Comparison of ENCODE assay signal across 8 cellular contexts in the genomic region with DNA sequence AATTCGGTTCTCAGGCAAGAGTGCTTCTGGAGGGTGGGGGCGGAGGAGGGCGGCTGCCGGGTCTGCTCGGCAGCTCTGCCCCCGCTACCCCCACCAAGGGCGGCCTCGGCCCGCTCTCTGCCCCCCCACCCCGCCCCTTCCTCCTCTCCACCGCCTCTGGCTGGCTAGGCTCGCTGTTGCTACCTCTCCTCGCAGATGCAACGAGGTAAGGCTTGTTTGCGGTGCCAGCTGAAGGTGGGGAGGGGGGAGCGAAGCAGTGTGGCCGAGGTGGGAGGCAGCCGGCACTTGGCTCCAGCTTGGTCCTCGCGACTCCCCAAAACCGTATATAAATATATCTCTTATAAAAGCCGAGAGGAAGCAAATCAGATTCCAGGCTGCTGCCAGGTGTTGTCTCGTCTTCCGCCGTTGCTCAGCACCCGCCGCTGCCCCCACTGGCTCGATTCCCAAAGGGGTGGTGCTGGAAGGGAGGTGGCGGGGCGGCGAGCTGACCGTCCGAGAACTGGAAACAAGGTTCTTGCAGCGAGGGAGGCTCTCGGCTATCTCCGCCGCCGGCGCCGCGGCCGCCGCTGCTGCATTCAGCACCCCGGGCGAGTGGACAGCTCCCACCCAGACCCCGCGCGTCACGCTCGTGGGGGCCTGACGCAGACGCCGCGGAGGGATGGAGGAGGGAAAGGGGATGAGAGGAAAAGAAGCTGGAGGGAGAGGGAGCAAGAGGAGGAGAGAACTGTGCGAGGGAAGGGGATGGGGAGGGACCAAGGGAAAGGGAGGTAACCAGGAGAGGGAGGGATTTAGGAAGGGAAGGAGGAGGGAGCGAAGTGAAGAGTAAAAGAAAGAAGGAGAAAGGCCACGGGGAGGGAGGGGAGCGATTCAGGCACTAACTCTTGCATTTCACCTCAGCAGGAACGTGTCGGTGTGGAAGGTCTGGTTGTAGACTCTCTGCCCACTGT. TPM values are rescaled to one million over a fixed set of nuclear protein-coding genes. Genes with fewer than 3 reads are reported as not detected.
A peak's percentile ranks its signal among the peaks of the same experiment; 100 is the strongest.
DNase-seq lines count a peak whose midpoint lies in the region; ATAC-seq, FAIRE-seq and TF ChIP-seq lines count a peak whose summit lies in the region.

A gene with protein sequence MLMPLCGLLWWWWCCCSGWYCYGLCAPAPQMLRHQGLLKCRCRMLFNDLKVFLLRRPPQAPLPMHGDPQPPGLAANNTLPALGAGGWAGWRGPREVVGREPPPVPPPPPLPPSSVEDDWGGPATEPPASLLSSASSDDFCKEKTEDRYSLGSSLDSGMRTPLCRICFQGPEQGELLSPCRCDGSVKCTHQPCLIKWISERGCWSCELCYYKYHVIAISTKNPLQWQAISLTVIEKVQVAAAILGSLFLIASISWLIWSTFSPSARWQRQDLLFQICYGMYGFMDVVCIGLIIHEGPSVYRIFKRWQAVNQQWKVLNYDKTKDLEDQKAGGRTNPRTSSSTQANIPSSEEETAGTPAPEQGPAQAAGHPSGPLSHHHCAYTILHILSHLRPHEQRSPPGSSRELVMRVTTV (minus strand): TSS at position 728 of the 947 bp plus-strand sequence. CDS start 2,223 bp downstream, outside the sequence.

- H3K4me2 ChIP-seq in A549: peak within 1 kb of the TSS; percentile 89

- POLR2A ChIA-PET in A549 (lab: Yijun Ruan, JAX): interaction anchor here (1.7 to 2.7 kb wide), 4 partner anchors 40 to 150 kb away, joined by 6 to 14 read pairs (median 8); a partner anchor contains a TSS

- no peaks in the 10 kb centered on the region for H3K9me3 Mint-ChIP-seq in activated T-cell treated with anti-CD3 and anti-CD28 coated beads, Interleukin-2, amount 50 U/mL, for 4 hours

- peak within 1 kb of the TSS; percentile 55 for H3K4me3 Mint-ChIP-seq in activated T-cell treated with anti-CD3 and anti-CD28 coated beads, Interleukin-2, amount 50 U/mL, for 4 hours

- FAIRE-seq in A549 (lab: Jason Lieb, UNC) (no peak), H54 (lab: Jason Lieb, UNC) (no peak)

- under 1% methylated on average over 38 of the region's 60 CpGs for WGBS in A549 (ENCODE audit: missing lambda C conversion rate)
- WGBS in mesodermal cell (ENCODE audit: insufficient coverage in 2 of 2), 2 experiments: 0 to 2% methylated on average over 30 to 33 of the region's 60 CpGs

- CTCF ChIA-PET in A549 (lab: Yijun Ruan, JAX): interaction anchor here (0.6 to 3.2 kb wide), 8 partner anchors 13 to 262 kb away, joined by 3 to 23 read pairs (median 3); no protein-coding TSS in a partner anchor

- H3K36me3 Mint-ChIP-seq in activated T-cell treated with anti-CD3 and anti-CD28 coated beads, Interleukin-2, amount 50 U/mL, for 4 hours (ENCODE audit: insufficient read depth): no peaks in the 10 kb centered on the region

- peak; percentile 13 to 33; a peak in 3 of 5 replicates for TF ChIP-seq RAD21 in A549 (conservative IDR thresholded peaks at IDR 0.05 in 1 of 2, IDR thresholded peaks at IDR 0.05 in 1 of 2)

- peaks cover 50% of the 10 kb centered on the region for H3K4me1 ChIP-seq in A549
- H3K4me1 ChIP-seq in mesodermal cell (ENCODE audit: control insufficient read depth, insufficient read depth, low read length, poor library complexity, severe bottlenecking): peaks cover 35% of the 10 kb centered on the region

- peaks cover 8% of the 10 kb centered on the region for H3K36me3 ChIP-seq in mesodermal cell (ENCODE audit: control insufficient read depth, insufficient read depth, low read length)

- no peaks in the 10 kb centered on the region for H3K9me3 ChIP-seq in A549
- H3K9me3 ChIP-seq in mesodermal cell (ENCODE audit: control insufficient read depth, low read length): no peaks in the 10 kb centered on the region

- H3K27ac ChIP-seq in A549 (peak within 1 kb of the TSS; percentile 61 to 87), epithelial cell of prostate (peak within 1 kb of the TSS; percentile 78), mesodermal cell (ENCODE audit: low read depth, low read length, severe bottlenecking) (peak within 1 kb of the TSS; percentile 95)

- TF ChIP-seq CTCF in A549 (IDR thresholded peaks at IDR 0.05): no peak

- H3K4me1 Mint-ChIP-seq in activated T-cell treated with anti-CD3 and anti-CD28 coated beads, Interleukin-2, amount 50 U/mL, for 4 hours (ENCODE audit: low read depth): peaks cover 16% of the 10 kb centered on the region

- no peak for TF ChIP-seq EP300 in A549 (IDR thresholded peaks at IDR 0.05)

- peaks cover 50% of the 10 kb centered on the region for H3K27me3 Mint-ChIP-seq in activated T-cell treated with anti-CD3 and anti-CD28 coated beads, Interleukin-2, amount 50 U/mL, for 4 hours (ENCODE audit: low read depth)

- TF ChIP-seq POLR2A in A549 (IDR thresholded peaks at IDR 0.05; ENCODE audit: low read length) (no peak; the same call in 1 of the 2 replicates), H54 (IDR thresholded peaks at IDR 0.05; ENCODE audit: low read depth, low read length) (no peak; the same call in 1 of the 2 replicates)

- peak; percentile 48 to 78 for DNase-seq in A549 (ENCODE audit: low read depth in 1 of 2, low spot score in 1 of 2)
- DNase-seq in H54 (ENCODE audit: insufficient read length, low spot score): peak; percentile 58
- peak; percentile 67 for DNase-seq in NCI-H748 treated with DMSO at 0.1 percent for 48 hours (lab: John Stamatoyannopoulos, UW)
- DNase-seq in activated T-cell treated with anti-CD3 and anti-CD28 coated beads, Interleukin-2, amount 50 U/mL, for 4 hours: peak; percentile 58
- DNase-seq in epithelial cell of prostate (ENCODE audit: low read depth, low spot score): no peak
- DNase-seq in stimulated activated CD8-positive, alpha-beta memory T cell treated with anti-CD3 and anti-CD28 coated beads, Interleukin-15, amount 100 ng/mL, for 4 hours (ENCODE audit: low read depth in 2 of 2): peak; percentile 23 to 30

- ATAC-seq in A549 (peak; percentile 71 to 77), GM18517 (IDR thresholded peaks at IDR 0.05; ENCODE audit: unreplicated experiment) (no peak)
- ATAC-seq in activated T-cell treated with anti-CD3 and anti-CD28 coated beads, Interleukin-2, amount 50 U/mL, for 4 hours: peak; percentile 59 to 65

- peak within 1 kb of the TSS; percentile 64 for H3K4me3 ChIP-seq in A549
- peak within 1 kb of the TSS; percentile 65 for H3K4me3 ChIP-seq in mesodermal cell (ENCODE audit: extremely low read depth, insufficient read depth, low read length, poor library complexity, severe bottlenecking)

TF ChIP-seq in A549, 52 proteins besides CTCF, POLR2A, EP300 and RAD21 (continues in another document):
- TF ChIP-seq TP53 (CRISPR knock-in tag; IDR thresholded peaks at IDR 0.05): no peak
- no peak for TF ChIP-seq NR3C1 (IDR thresholded peaks at IDR 0.05)
- no peak for TF ChIP-seq MYC (IDR thresholded peaks at IDR 0.05; ENCODE audit: borderline replicate concordance, low read length)
- no peak for TF ChIP-seq HEYL (CRISPR knock-in tag; IDR thresholded peaks at IDR 0.05)
- peak in 1 of 2 experiments; percentile 26; a peak in 1 of 5 replicates for TF ChIP-seq JUN (IDR thresholded peaks at IDR 0.05)
- no peak for TF ChIP-seq CEBPB (IDR thresholded peaks at IDR 0.05)
- no peak for TF ChIP-seq ESRRA (IDR thresholded peaks at IDR 0.05; ENCODE audit: borderline replicate concordance, low read length)
- TF ChIP-seq, protein P1, sequence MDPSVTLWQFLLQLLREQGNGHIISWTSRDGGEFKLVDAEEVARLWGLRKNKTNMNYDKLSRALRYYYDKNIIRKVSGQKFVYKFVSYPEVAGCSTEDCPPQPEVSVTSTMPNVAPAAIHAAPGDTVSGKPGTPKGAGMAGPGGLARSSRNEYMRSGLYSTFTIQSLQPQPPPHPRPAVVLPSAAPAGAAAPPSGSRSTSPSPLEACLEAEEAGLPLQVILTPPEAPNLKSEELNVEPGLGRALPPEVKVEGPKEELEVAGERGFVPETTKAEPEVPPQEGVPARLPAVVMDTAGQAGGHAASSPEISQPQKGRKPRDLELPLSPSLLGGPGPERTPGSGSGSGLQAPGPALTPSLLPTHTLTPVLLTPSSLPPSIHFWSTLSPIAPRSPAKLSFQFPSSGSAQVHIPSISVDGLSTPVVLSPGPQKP (IDR thresholded peaks at IDR 0.05; ENCODE audit: low read depth, low read length): no peak
- peak; percentile 87 for TF ChIP-seq EHMT2 (IDR thresholded peaks at IDR 0.05; ENCODE audit: low read depth)
- TF ChIP-seq, protein P2, sequence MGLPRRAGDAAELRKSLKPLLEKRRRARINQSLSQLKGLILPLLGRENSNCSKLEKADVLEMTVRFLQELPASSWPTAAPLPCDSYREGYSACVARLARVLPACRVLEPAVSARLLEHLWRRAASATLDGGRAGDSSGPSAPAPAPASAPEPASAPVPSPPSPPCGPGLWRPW (IDR thresholded peaks at IDR 0.05): no peak
- no peak for TF ChIP-seq FOSL2 (IDR thresholded peaks at IDR 0.05)
- peak; percentile 57; the same call in 1 of the 2 replicates for TF ChIP-seq FOSL2 (CRISPR knock-in tag; IDR thresholded peaks at IDR 0.05)
- peak; percentile 89 for TF ChIP-seq HOXB5 (CRISPR knock-in tag; IDR thresholded peaks at IDR 0.05)
- TF ChIP-seq, protein P3, sequence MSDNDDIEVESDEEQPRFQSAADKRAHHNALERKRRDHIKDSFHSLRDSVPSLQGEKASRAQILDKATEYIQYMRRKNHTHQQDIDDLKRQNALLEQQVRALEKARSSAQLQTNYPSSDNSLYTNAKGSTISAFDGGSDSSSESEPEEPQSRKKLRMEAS (IDR thresholded peaks at IDR 0.05): peak; percentile 76
- TF ChIP-seq, protein P4, sequence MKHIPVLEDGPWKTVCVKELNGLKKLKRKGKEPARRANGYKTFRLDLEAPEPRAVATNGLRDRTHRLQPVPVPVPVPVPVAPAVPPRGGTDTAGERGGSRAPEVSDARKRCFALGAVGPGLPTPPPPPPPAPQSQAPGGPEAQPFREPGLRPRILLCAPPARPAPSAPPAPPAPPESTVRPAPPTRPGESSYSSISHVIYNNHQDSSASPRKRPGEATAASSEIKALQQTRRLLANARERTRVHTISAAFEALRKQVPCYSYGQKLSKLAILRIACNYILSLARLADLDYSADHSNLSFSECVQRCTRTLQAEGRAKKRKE (CRISPR knock-in tag; IDR thresholded peaks at IDR 0.05; ENCODE audit: low read depth): no peak; the same call in 1 of the 2 replicates
- TF ChIP-seq FOSB (CRISPR knock-in tag; IDR thresholded peaks at IDR 0.05): no peak
- 0 out of 2 replicates have a peak, but pooled peaks have one; percentile 58 for TF ChIP-seq TFCP2L1 (CRISPR knock-in tag; IDR thresholded peaks at IDR 0.05)
- TF ChIP-seq HOXA7 (CRISPR knock-in tag; IDR thresholded peaks at IDR 0.05): peak; percentile 39; the same call in 1 of the 2 replicates
- TF ChIP-seq ZC3H11A (IDR thresholded peaks at IDR 0.05): no peak

RNA-seq across cellular contexts. Expression of the gene that starts here (rescaled TPM):
- polyA plus RNA-seq in A549 (2011; rRNA removed) (1.7 TPM in 2 replicates), A549 (2017; fragmentation: RNase III; extraction: RNeasy Plus Mini Kit Qiagen cat#74134 plus additional on column Dnase treatment) (6.3 to 10.1 TPM (median 9.1 TPM) in 3 replicates)
- 4.0 and 5.2 TPM in 2 replicates for polyA plus RNA-seq in A549 (2012; cell fraction: cytosol; rRNA removed)
- 5.4 and 5.9 TPM in 2 replicates for polyA plus RNA-seq in A549 (2012; cell fraction: nucleus; rRNA removed)
- 1.9 and 2.8 TPM in 2 replicates for polyA minus RNA-seq in A549 (2011; rRNA and poly(A)+ RNA removed)
- not detected for total RNA-seq in activated T-cell treated with anti-CD3 and anti-CD28 coated beads, Interleukin-2, amount 50 U/mL, for 4 hours
- 17.2 TPM for polyA plus RNA-seq in mesodermal cell (2013, experiment 1 of 2)
- 13.4 TPM for polyA plus RNA-seq in mesodermal cell (2013, experiment 2 of 2)

Comparison
In these comparisons a context has a peak if more than half of its experiments do, and no peak if none do; other contexts are left out.
1. Peak in DNase-seq and ATAC-seq in activated T-cell treated with anti-CD3 and anti-CD28 coated beads, Interleukin-2, amount 50 U/mL, for 4 hours; RNA of the gene not detected or under 1 TPM.